In the genomic region with DNA sequence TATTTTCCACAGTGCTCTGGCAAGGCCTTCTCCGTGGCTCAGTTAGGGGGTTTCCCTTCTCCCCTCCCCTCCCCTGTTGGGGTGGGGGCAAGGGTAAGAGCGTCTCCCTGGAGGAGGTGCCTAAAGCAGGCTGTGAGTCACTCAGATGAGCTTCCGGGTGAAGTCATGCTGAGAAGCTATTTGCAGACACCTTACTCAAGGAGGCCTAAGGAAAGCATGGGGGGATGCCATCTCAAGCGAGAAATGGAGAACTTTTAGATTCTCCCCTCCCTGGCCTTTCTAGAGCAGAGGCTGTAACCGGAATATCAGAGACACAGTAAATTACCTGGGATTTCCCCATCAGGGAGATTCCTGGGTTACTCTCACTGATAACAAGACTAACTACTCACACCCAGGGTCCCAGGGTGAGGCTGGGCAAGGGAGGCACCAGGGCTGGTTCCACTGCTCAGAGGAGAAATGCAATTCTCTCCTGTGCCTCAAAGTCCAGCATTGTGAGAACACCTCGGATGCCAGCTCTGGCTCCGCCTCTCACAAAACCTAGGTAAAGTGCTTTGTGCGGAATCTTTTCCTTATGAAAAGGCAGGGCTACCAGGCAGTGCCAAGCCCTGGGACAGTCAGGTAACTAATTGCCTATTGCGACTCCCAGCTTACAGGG, we compare ENCODE assay signal across 8 cellular contexts.
DNase-seq lines count a peak whose midpoint lies in the region; ATAC-seq lines count a peak whose summit lies in the region.

No MANE protein-coding gene starts in this region.

- peak; percentile 50 for DNase-seq in NOMO-1 treated with dmso at 0.1 percent for 144 hours (lab: John Stamatoyannopoulos, UW; ENCODE audit: unreplicated experiment)
- DNase-seq in activated T-cell treated with anti-CD3 and anti-CD28 coated beads for 4 hours = peak; percentile 77
- peak; percentile 91 for DNase-seq in iPS DF 4.7 (ENCODE audit: extremely low read depth, low spot score)
- peak; percentile 59 for DNase-seq in stimulated activated CD8-positive, alpha-beta memory T cell treated with anti-CD3 and anti-CD28 coated beads, Interleukin-12 subunit alpha, Interleukin-12 subunit beta, amount 100 ng/mL, for 1 hour (ENCODE audit: low read depth)
- DNase-seq in COLO829 (ENCODE audit: low spot score) = no peak
- DNase-seq in NCI-H526 treated with DMSO at 0.1 percent for 48 hours (lab: John Stamatoyannopoulos, UW) = no peak

- ATAC-seq in GM18517 (IDR thresholded peaks at IDR 0.05; ENCODE audit: unreplicated experiment) (peak; percentile 74), HG02852 (IDR thresholded peaks at IDR 0.05; ENCODE audit: unreplicated experiment) (peak; percentile 78)

Comparison
In these comparisons a context has a peak if more than half of its experiments do, and no peak if none do; other contexts are left out.
1. DNase-seq: peak in NOMO-1 treated with dmso at 0.1 percent for 144 hours (single experiment), activated T-cell treated with anti-CD3 and anti-CD28 coated beads for 4 hours (single experiment), iPS DF 4.7 (single experiment) and stimulated activated CD8-positive, alpha-beta memory T cell treated with anti-CD3 and anti-CD28 coated beads, Interleukin-12 subunit alpha, Interleukin-12 subunit beta, amount 100 ng/mL, for 1 hour (single experiment); none in COLO829 (single experiment) and NCI-H526 treated with DMSO at 0.1 percent for 48 hours (single experiment).